ENCODE assay signal across 1 cellular context in the genomic region with DNA sequence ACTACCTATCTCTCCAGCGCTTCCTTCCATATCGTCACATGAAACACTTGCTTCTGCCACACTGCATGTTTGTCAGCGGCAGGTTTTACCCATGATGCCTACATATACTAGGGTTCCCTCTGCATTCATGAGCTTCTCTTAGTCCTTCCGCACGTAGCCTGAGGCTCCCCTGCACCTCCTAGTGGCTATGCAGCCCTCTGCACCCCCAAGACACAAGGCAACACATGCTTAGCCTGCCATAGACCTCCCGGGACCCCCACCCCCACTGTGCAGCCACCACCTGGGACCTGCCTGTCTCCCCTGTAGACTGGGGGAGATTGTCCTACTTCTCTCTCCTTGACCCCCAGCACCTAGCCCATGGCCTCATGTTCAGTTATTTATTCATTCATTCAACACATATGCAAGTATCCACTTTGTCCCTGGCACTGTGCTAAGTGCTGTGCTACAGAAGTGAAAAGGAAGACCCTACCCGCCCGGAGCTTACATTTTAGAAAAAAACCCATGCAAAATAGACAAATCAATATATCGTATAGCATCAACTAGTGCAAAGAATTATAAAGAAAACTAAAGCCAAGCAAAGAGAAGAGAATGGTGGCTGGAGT.
TF ChIP-seq lines count a peak whose summit lies in the region.

No MANE protein-coding gene starts in this region.

TF ChIP-seq in SK-N-SH treated with all-trans-retinoic acid at 6 μM for 48 hours, 23 proteins besides CTCF, POLR2A, EP300 and RAD21 (continued from another document):
- no peak for TF ChIP-seq POU6F1 (CRISPR knock-in tag; IDR thresholded peaks at IDR 0.05; ENCODE audit: borderline replicate concordance, low read depth)
- TF ChIP-seq GLIS3 (CRISPR knock-in tag; IDR thresholded peaks at IDR 0.05): no peak
- TF ChIP-seq ESRRG (CRISPR knock-in tag; IDR thresholded peaks at IDR 0.05): no peak
- TF ChIP-seq TOX (CRISPR knock-in tag; IDR thresholded peaks at IDR 0.05; ENCODE audit: borderline replicate concordance): no peak
- no peak for TF ChIP-seq ZNF565 (CRISPR knock-in tag; conservative IDR thresholded peaks at IDR 0.05; ENCODE audit: low read depth)
- no peak for TF ChIP-seq BACH2 (CRISPR knock-in tag; IDR thresholded peaks at IDR 0.05; ENCODE audit: borderline replicate concordance)
- TF ChIP-seq PATZ1 (CRISPR knock-in tag; IDR thresholded peaks at IDR 0.05; ENCODE audit: borderline replicate concordance): no peak
- TF ChIP-seq CREB5 (CRISPR knock-in tag; IDR thresholded peaks at IDR 0.05; ENCODE audit: low read depth): no peak
- TF ChIP-seq ZFP3 (CRISPR knock-in tag; IDR thresholded peaks at IDR 0.05): no peak
- no peak for TF ChIP-seq ZNF70 (CRISPR knock-in tag; IDR thresholded peaks at IDR 0.05)
- TF ChIP-seq TCF4 (CRISPR knock-in tag; IDR thresholded peaks at IDR 0.05; ENCODE audit: borderline replicate concordance): no peak
- no peak for TF ChIP-seq SNAI2 (CRISPR knock-in tag; IDR thresholded peaks at IDR 0.05)
- TF ChIP-seq ARNTL (CRISPR knock-in tag; IDR thresholded peaks at IDR 0.05; ENCODE audit: borderline replicate concordance, low read depth): no peak
- no peak for TF ChIP-seq OSR1 (CRISPR knock-in tag; IDR thresholded peaks at IDR 0.05)
